In genomic region chr22:30774566-30774965, GRCh38 we compare ENCODE assay signal across 5 cellular contexts.
"Had no signal": no experiment of that assay in that cellular context is flagged by ENCODE, and none has a peak within 500 bp of the region (broad histone marks: within the 10 kb centered on the region; RNA-seq: fewer than 3 reads in every experiment).

No MANE protein-coding gene starts in this region.

- ATAC-seq: HepG2, K562 had no signal

- DNase-seq: IMR-90, KBM-7 had no signal

- H3K27ac ChIP-seq: HL-60 had no signal

- H3K4me3 ChIP-seq: K562 had no signal
